15 cellular contexts compared by ENCODE assay signal in genomic region chr12:32946504-32947131, GRCh38.
"Had no signal": no experiment of that assay in that cellular context is flagged by ENCODE, and none has a peak within 500 bp of the region (broad histone marks: within the 10 kb centered on the region; RNA-seq: fewer than 3 reads in every experiment).

No MANE protein-coding gene starts in this region.

- H3K27ac ChIP-seq: coronary artery, heart left ventricle, suprapubic skin, tibial artery, upper lobe of right lung, vagina had no signal

- DNase-seq: effector CD8-positive, alpha-beta T cell; foreskin melanocyte; heart left ventricle; islet precursor cell; right cardiac atrium; stimulated activated CD4-positive, alpha-beta T cell treated with anti-CD3 and anti-CD28 coated beads, Interleukin-2, amount 100 ng/mL, for 48 hours; stimulated activated CD8-positive, alpha-beta memory T cell treated with anti-CD3 and anti-CD28 coated beads, Interleukin-4, amount 100 ng/mL, for 48 hours; stimulated activated naive CD8-positive, alpha-beta T cell treated with anti-CD3 and anti-CD28 coated beads, Interleukin-15, Interleukin-2, amounts not matched to agents 100 U/mL and 50 U/mL, for 24 hours; tibial artery; upper lobe of right lung had no signal

- H3K4me1 ChIP-seq: heart left ventricle, suprapubic skin, tibial artery, upper lobe of right lung, vagina had no signal

- H3K4me1 Mint-ChIP-seq: stimulated activated effector memory CD8-positive, alpha-beta T cell treated with anti-CD3 and anti-CD28 coated beads, Interleukin-12 subunit alpha, Interleukin-12 subunit beta, amount 100 ng/mL, for 72 hours had no signal

- H3K27ac Mint-ChIP-seq: natural killer cell treated with Interleukin-12 subunit alpha and Interleukin-12 subunit beta and Interleukin-15 and Interleukin-18, amount 100 ng/mL, for 72 hours; stimulated activated effector memory CD8-positive, alpha-beta T cell treated with anti-CD3 and anti-CD28 coated beads, Interleukin-12 subunit alpha, Interleukin-12 subunit beta, amount 100 ng/mL, for 72 hours had no signal

- H3K4me3 Mint-ChIP-seq: natural killer cell treated with Interleukin-12 subunit alpha and Interleukin-12 subunit beta and Interleukin-15 and Interleukin-18, amount 100 ng/mL, for 72 hours; stimulated activated effector memory CD8-positive, alpha-beta T cell treated with anti-CD3 and anti-CD28 coated beads, Interleukin-12 subunit alpha, Interleukin-12 subunit beta, amount 100 ng/mL, for 72 hours had no signal

- H3K27me3 ChIP-seq: suprapubic skin, tibial artery, upper lobe of right lung, vagina had no signal

- H3K36me3 Mint-ChIP-seq: natural killer cell treated with Interleukin-12 subunit alpha and Interleukin-12 subunit beta and Interleukin-15 and Interleukin-18, amount 100 ng/mL, for 72 hours; stimulated activated effector memory CD8-positive, alpha-beta T cell treated with anti-CD3 and anti-CD28 coated beads, Interleukin-12 subunit alpha, Interleukin-12 subunit beta, amount 100 ng/mL, for 72 hours had no signal

- H3K9me3 ChIP-seq: heart left ventricle, suprapubic skin, tibial artery, upper lobe of right lung, vagina had no signal

- H3K36me3 ChIP-seq: heart left ventricle, suprapubic skin, tibial artery, upper lobe of right lung, vagina had no signal

- H3K9me3 Mint-ChIP-seq: natural killer cell treated with Interleukin-12 subunit alpha and Interleukin-12 subunit beta and Interleukin-15 and Interleukin-18, amount 100 ng/mL, for 72 hours; stimulated activated effector memory CD8-positive, alpha-beta T cell treated with anti-CD3 and anti-CD28 coated beads, Interleukin-12 subunit alpha, Interleukin-12 subunit beta, amount 100 ng/mL, for 72 hours had no signal

- H3K4me3 ChIP-seq: coronary artery, heart left ventricle, suprapubic skin, tibial artery, upper lobe of right lung, vagina had no signal
